1 cellular context compared by ENCODE assay signal in the genomic region with DNA sequence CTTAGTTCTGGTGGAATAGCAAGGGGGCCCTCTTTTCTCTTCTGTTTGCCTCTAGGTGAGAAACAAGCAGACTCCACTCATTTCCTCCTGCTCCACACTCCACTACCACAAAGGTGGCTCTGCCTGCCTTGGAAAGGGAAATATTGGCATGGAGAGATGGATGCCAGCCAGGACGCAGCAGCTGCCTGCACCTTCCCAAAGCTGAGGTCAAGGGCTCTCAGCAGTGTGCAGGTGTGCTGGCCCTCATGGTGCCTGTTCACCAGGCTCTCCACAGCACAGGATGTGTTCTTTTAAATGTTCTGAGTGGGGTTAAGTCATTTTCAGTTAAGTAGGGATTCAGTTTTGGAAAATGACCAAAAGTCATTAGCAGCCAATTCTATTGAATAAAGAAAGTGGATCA.
TF ChIP-seq lines count a peak whose summit lies in the region.

No MANE protein-coding gene starts in this region.

TF ChIP-seq in HepG2, 621 proteins besides CTCF, POLR2A, EP300 and RAD21 (continued from another document):
- TF ChIP-seq, protein P1, sequence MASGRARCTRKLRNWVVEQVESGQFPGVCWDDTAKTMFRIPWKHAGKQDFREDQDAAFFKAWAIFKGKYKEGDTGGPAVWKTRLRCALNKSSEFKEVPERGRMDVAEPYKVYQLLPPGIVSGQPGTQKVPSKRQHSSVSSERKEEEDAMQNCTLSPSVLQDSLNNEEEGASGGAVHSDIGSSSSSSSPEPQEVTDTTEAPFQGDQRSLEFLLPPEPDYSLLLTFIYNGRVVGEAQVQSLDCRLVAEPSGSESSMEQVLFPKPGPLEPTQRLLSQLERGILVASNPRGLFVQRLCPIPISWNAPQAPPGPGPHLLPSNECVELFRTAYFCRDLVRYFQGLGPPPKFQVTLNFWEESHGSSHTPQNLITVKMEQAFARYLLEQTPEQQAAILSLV (CRISPR knock-in tag; IDR thresholded peaks at IDR 0.05; ENCODE audit: borderline replicate concordance) = no peak
- TF ChIP-seq ZFP36L1 (CRISPR knock-in tag; IDR thresholded peaks at IDR 0.05) = no peak
- no peak for TF ChIP-seq HDAC2 (CRISPR knock-in tag; IDR thresholded peaks at IDR 0.05)
- TF ChIP-seq, protein P2, sequence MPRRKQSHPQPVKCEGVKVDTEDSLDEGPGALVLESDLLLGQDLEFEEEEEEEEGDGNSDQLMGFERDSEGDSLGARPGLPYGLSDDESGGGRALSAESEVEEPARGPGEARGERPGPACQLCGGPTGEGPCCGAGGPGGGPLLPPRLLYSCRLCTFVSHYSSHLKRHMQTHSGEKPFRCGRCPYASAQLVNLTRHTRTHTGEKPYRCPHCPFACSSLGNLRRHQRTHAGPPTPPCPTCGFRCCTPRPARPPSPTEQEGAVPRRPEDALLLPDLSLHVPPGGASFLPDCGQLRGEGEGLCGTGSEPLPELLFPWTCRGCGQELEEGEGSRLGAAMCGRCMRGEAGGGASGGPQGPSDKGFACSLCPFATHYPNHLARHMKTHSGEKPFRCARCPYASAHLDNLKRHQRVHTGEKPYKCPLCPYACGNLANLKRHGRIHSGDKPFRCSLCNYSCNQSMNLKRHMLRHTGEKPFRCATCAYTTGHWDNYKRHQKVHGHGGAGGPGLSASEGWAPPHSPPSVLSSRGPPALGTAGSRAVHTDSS (CRISPR knock-in tag; conservative IDR thresholded peaks at IDR 0.05) = no peak
- TF ChIP-seq, protein P3, sequence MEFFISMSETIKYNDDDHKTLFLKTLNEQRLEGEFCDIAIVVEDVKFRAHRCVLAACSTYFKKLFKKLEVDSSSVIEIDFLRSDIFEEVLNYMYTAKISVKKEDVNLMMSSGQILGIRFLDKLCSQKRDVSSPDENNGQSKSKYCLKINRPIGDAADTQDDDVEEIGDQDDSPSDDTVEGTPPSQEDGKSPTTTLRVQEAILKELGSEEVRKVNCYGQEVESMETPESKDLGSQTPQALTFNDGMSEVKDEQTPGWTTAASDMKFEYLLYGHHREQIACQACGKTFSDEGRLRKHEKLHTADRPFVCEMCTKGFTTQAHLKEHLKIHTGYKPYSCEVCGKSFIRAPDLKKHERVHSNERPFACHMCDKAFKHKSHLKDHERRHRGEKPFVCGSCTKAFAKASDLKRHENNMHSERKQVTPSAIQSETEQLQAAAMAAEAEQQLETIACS (CRISPR knock-in tag; IDR thresholded peaks at IDR 0.05) = no peak
- TF ChIP-seq, protein P4, sequence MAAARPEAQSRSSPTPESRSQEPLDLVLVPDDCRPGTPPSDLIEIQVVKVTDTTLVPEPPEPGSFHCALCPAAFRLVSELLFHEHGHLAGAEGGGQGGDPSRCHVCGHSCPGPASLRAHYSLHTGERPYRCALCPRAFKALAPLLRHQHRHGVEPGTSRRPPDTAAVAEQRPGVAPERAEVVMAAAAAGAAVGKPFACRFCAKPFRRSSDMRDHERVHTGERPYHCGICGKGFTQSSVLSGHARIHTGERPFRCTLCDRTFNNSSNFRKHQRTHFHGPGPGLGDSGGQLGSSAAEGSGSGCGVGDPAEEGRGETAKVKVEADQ (CRISPR knock-in tag; IDR thresholded peaks at IDR 0.05; ENCODE audit: borderline replicate concordance) = no peak
- TF ChIP-seq PRPF4 (IDR thresholded peaks at IDR 0.05; ENCODE audit: low read depth, low read length, poor library complexity, severe bottlenecking) = no peak
- TF ChIP-seq, protein P5, sequence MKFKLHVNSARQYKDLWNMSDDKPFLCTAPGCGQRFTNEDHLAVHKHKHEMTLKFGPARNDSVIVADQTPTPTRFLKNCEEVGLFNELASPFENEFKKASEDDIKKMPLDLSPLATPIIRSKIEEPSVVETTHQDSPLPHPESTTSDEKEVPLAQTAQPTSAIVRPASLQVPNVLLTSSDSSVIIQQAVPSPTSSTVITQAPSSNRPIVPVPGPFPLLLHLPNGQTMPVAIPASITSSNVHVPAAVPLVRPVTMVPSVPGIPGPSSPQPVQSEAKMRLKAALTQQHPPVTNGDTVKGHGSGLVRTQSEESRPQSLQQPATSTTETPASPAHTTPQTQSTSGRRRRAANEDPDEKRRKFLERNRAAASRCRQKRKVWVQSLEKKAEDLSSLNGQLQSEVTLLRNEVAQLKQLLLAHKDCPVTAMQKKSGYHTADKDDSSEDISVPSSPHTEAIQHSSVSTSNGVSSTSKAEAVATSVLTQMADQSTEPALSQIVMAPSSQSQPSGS (CRISPR knock-in tag; IDR thresholded peaks at IDR 0.05) = no peak
- TF ChIP-seq BRCA1 (CRISPR knock-in tag; IDR thresholded peaks at IDR 0.05) = no peak
- TF ChIP-seq HCFC1 (IDR thresholded peaks at IDR 0.05; ENCODE audit: low read depth, low read length) = no peak
TF ChIP-seq in HepG2: peak in this region for 0.
